In genomic region chr2:147843864-147844690, GRCh38 we compare ENCODE assay signal across 8 cellular contexts. TPM values are rescaled to one million over a fixed set of nuclear protein-coding genes. Genes with fewer than 3 reads are reported as not detected.
A peak's percentile ranks its signal among the peaks of the same experiment; 100 is the strongest.
DNase-seq lines count a peak whose midpoint lies in the region; ATAC-seq and TF ChIP-seq lines count a peak whose summit lies in the region.

No MANE protein-coding gene starts in this region.

- peak in 1 of 2 experiments; percentile 1 for TF ChIP-seq CTCF in Caco-2 (IDR thresholded peaks at IDR 0.05; ENCODE audit: insufficient read depth in 1 of 2, low read depth in 1 of 2, low read length in 1 of 2, severe bottlenecking in 1 of 2, unreplicated experiment in 1 of 2)
- TF ChIP-seq CTCF in OCI-LY3 (IDR thresholded peaks at IDR 0.05; ENCODE audit: low read depth, low read length): no peak
- TF ChIP-seq CTCF in epithelial cell of proximal tubule (conservative IDR thresholded peaks at IDR 0.05; ENCODE audit: low read depth, low read length): peak; percentile 35

- H3K27ac Mint-ChIP-seq in Caco-2 (ENCODE audit: unreplicated experiment): peak overlapping the region; percentile 98

- peak; percentile 89 for ATAC-seq in GM21515 (IDR thresholded peaks at IDR 0.05; ENCODE audit: unreplicated experiment)

- H3K36me3 ChIP-seq in Caco-2 (ENCODE audit: control insufficient read depth, insufficient read depth, low read length): no peaks in the 10 kb centered on the region
- H3K36me3 ChIP-seq in HUES48 (ENCODE audit: control insufficient read depth, insufficient read depth, low read length): no peaks in the 10 kb centered on the region
- H3K36me3 ChIP-seq in OCI-LY3 (replicated peaks; ENCODE audit: low read depth, low read length): no peaks in the 10 kb centered on the region

- no TSS peak for BruUV-seq in Caco-2 (replicated peaks; lab: Mats Ljungman, UMichigan)

- no peak overlapping the region; the same call in 1 of the 2 replicates for H2AFZ ChIP-seq in OCI-LY3 (ENCODE audit: low read depth, low read length)

- H4K20me1 ChIP-seq in OCI-LY3 (ENCODE audit: insufficient read depth, low read length): no peaks in the 10 kb centered on the region

- peaks cover 22% of the 10 kb centered on the region for H3K4me1 Mint-ChIP-seq in Caco-2 (ENCODE audit: low read depth, unreplicated experiment)

- H3K27me3 Mint-ChIP-seq in Caco-2 (ENCODE audit: insufficient read depth, unreplicated experiment): peaks cover 7% of the 10 kb centered on the region

- peak overlapping the region; percentile 56 for H3K4me3 ChIP-seq in Caco-2 (ENCODE audit: low read depth, low read length)
- peak overlapping the region; percentile 87 for H3K4me3 ChIP-seq in HUES48 (ENCODE audit: low read depth, low read length)
- H3K4me3 ChIP-seq in OCI-LY3 (ENCODE audit: low read length): peak overlapping the region; percentile 77
- H3K4me3 ChIP-seq in epithelial cell of proximal tubule (ENCODE audit: low read depth, low read length): peak overlapping the region; percentile 75

- H3K4me2 ChIP-seq in OCI-LY3 (ENCODE audit: low read length): peak overlapping the region; percentile 64

- intact Hi-C loops in Caco-2 (cut with micrococcal nuclease; ENCODE audit: unreplicated experiment): no loop called here

- no peaks in the 10 kb centered on the region for H3K9me3 Mint-ChIP-seq in Caco-2 (ENCODE audit: unreplicated experiment)

- DNase-seq in Caco-2 (peak; percentile 92 to 97), epithelial cell of proximal tubule (ENCODE audit: low read depth) (peak; percentile 22), mucosa of gallbladder (ENCODE audit: low spot score) (peak; percentile 92)
- DNase-seq in activated T-cell treated with anti-CD3 and anti-CD28 coated beads, Interleukin-2, amount 50 U/mL, for 1 hour: peak; percentile 87
- DNase-seq in stimulated activated CD8-positive, alpha-beta memory T cell treated with anti-CD3 and anti-CD28 coated beads, Interleukin-2, amount 100 ng/mL, for 48 hours (ENCODE audit: low read depth in 2 of 2): peak; percentile 79 to 85

- H3K4me3 Mint-ChIP-seq in Caco-2 (ENCODE audit: unreplicated experiment): peak overlapping the region; percentile 99

- peaks cover 5% of the 10 kb centered on the region; the same call in 1 of the 2 replicates for H3K79me2 ChIP-seq in OCI-LY3 (ENCODE audit: low read length)

- H3K27ac ChIP-seq in HUES48 (ENCODE audit: low read depth, low read length) (peak overlapping the region; percentile 99), OCI-LY3 (ENCODE audit: low read length) (no peak overlapping the region)

- H3K27me3 ChIP-seq in Caco-2 (replicated peaks; ENCODE audit: control insufficient read depth, insufficient read depth, low read length): no peaks in the 10 kb centered on the region
- no peaks in the 10 kb centered on the region for H3K27me3 ChIP-seq in HUES48 (ENCODE audit: control insufficient read depth, insufficient read depth, low read length)
- H3K27me3 ChIP-seq in OCI-LY3 (ENCODE audit: low read depth, low read length): 0 out of 2 replicates have a peak, but pooled peaks cover 7% of the 10 kb centered on the region

- H3K9ac ChIP-seq in HUES48 (ENCODE audit: low read depth, low read length) (peak overlapping the region; percentile 96), OCI-LY3 (ENCODE audit: low read length) (peak overlapping the region; percentile 52)

- peaks cover 14% of the 10 kb centered on the region for H3K36me3 Mint-ChIP-seq in Caco-2 (ENCODE audit: insufficient read depth, unreplicated experiment)

- CTCF ChIA-PET in Caco-2 (lab: Charles Lee): interaction anchor here (0.7 to 0.9 kb wide), 2 partner anchors 17 to 67 kb away, joined by 3 to 4 read pairs; no protein-coding TSS in a partner anchor

- POLR2A ChIA-PET in Caco-2 (lab: Charles Lee): interaction anchor here (0.6 to 1.6 kb wide), 5 partner anchors 28 to 83 kb away, joined by 3 to 5 read pairs (median 3); no protein-coding TSS in a partner anchor

- H3K4me1 ChIP-seq in Caco-2 (peaks cover 8% of the 10 kb centered on the region; the same call in 1 of the 2 replicates), HUES48 (ENCODE audit: control insufficient read depth, insufficient read depth, low read length) (peaks cover 23% of the 10 kb centered on the region), OCI-LY3 (ENCODE audit: low read length) (peaks cover 14% of the 10 kb centered on the region)

- H3K9me3 ChIP-seq in Caco-2: no peaks in the 10 kb centered on the region
- no peaks in the 10 kb centered on the region for H3K9me3 ChIP-seq in HUES48 (ENCODE audit: control insufficient read depth, insufficient read depth, low read length)
- H3K9me3 ChIP-seq in OCI-LY3 (ENCODE audit: insufficient read depth, low read length): no peaks in the 10 kb centered on the region

RNA-seq across cellular contexts. Expression of gene ACVR2A, which starts 0.8 kb away (rescaled TPM):
- total RNA-seq in Caco-2 (2022): 15.7 and 16.4 TPM in 2 replicates
- total RNA-seq in epithelial cell of proximal tubule: 3.0 and 6.5 TPM in 2 replicates
- total RNA-seq in mucosa of gallbladder: 28.8 TPM

Comparison
In these comparisons a context has a peak if more than half of its experiments do, and no peak if none do; other contexts are left out.
1. DNase-seq: peak in every context shown above with its lines; median percentile 94 in Caco-2; 92 in mucosa of gallbladder; 87 in activated T-cell treated with anti-CD3 and anti-CD28 coated beads, Interleukin-2, amount 50 U/mL, for 1 hour; 82 in stimulated activated CD8-positive, alpha-beta memory T cell treated with anti-CD3 and anti-CD28 coated beads, Interleukin-2, amount 100 ng/mL, for 48 hours; 22 in epithelial cell of proximal tubule.